8 cellular contexts compared by ENCODE assay signal in genomic region chr16:8796469-8797363, GRCh38. TPM values are rescaled to one million over a fixed set of nuclear protein-coding genes. Genes with fewer than 3 reads are reported as not detected.
DNase-seq lines count a peak whose midpoint lies in the region; ATAC-seq, FAIRE-seq and TF ChIP-seq lines count a peak whose summit lies in the region.

No MANE protein-coding gene starts in this region.

- RAD21 ChIA-PET in HCT116 (lab: Charles Lee; ENCODE audit: low non-redundant PET in 1 of 2, low total read pairs in 2 of 2, uncharacterized antibody in 2 of 2, unreplicated experiment in 2 of 2): no interaction called here
- RAD21 ChIA-PET in GM12878 (lab: Charles Lee; ENCODE audit: unreplicated experiment): interaction anchor here (0.7 to 2.8 kb wide), 7 partner anchors 9 to 84 kb away, joined by 3 to 15 read pairs (median 3); partner anchors contain the start of gene CARHSP1

- H4K20me1 ChIP-seq in HCT116 (ENCODE audit: insufficient read depth) (peaks cover 4% of the 10 kb centered on the region; the same call in 1 of the 2 replicates), GM12878 (ENCODE audit: control insufficient read depth, insufficient read depth) (peaks cover 2% of the 10 kb centered on the region; the same call in 1 of the 2 replicates)

- peak; percentile 8 for ATAC-seq in HCT116
- no peak for ATAC-seq in GM12878
- no peak for ATAC-seq in GM21717 (IDR thresholded peaks at IDR 0.05; ENCODE audit: unreplicated experiment)

- peak overlapping the region; percentile 87 to 97 for H3K4me3 ChIP-seq in HCT116 (replicated peaks in 1 of 2; ENCODE audit: low read depth in 1 of 2, low read length in 2 of 2)
- H3K4me3 ChIP-seq in GM12878: peak overlapping the region; percentile 89

- CTCF ChIA-PET in HCT116 (lab: Charles Lee): no interaction called here
- CTCF ChIA-PET in GM12878 (lab: Yijun Ruan, JAX): interaction anchor here (0.5 to 2.1 kb wide), 8 partner anchors 30 to 338 kb away, joined by 3 to 8 read pairs (median 4); partner anchors contain the start of gene LITAFD

- 41% methylated on average over 14 of the region's 14 CpGs for WGBS in GM12878 (ENCODE audit: insufficient coverage, insufficient replicate concordance, low lambda C conversion rate, missing lambda C conversion rate)

- H3K27me3 ChIP-seq in HCT116 (ENCODE audit: insufficient read depth, low read length): no peaks in the 10 kb centered on the region
- H3K27me3 ChIP-seq in GM12878 (replicated peaks in 1 of 2; ENCODE audit: control insufficient read depth in 2 of 2, insufficient read depth in 2 of 2, low read length in 1 of 2): no peaks in the 10 kb centered on the region

- SMC1A ChIA-PET in GM12878 (lab: Charles Lee; ENCODE audit: uncharacterized antibody, unreplicated experiment): interaction anchor here (0.9 to 3.3 kb wide), 6 partner anchors 14 to 175 kb away, joined by 3 to 10 read pairs (median 4); partner anchors contain the start of gene METTL22

- no peak for TF ChIP-seq RAD21 in HCT116 (IDR thresholded peaks at IDR 0.05; ENCODE audit: low read depth)
- no peak for TF ChIP-seq RAD21 in GM12878 (IDR thresholded peaks at IDR 0.05; ENCODE audit: insufficient read depth, low read depth, low read length)

- FAIRE-seq in GM12878 (lab: Jason Lieb, UNC): no peak

- H3K9me3 ChIP-seq in HCT116 (ENCODE audit: control insufficient read depth in 1 of 2, insufficient read depth in 1 of 2, low read depth in 1 of 2, low read length in 2 of 2) (no peaks in the 10 kb centered on the region), GM12878 (replicated peaks; ENCODE audit: control insufficient read depth, insufficient read depth, low read length) (no peaks in the 10 kb centered on the region)

- POLR2A ChIA-PET in HCT116 (lab: Charles Lee) (no interaction called here), GM12878 (lab: Charles Lee) (interaction anchor here (1.8 to 2.0 kb wide), 2 partner anchors 71 to 72 kb away, joined by 5 read pairs; partner anchors contain the start of gene CARHSP1)

- H3K9ac ChIP-seq in HCT116 (ENCODE audit: low read length) (peak overlapping the region; percentile 91), GM12878 (ENCODE audit: control insufficient read depth, insufficient read depth, low read length) (peak overlapping the region; percentile 86)

- in situ Hi-C loops in GM12878 (cut with MboI): loop anchor here (5.0 kb wide), 1 partner anchor 134 kb away; no protein-coding TSS in a partner anchor

- H2AFZ ChIP-seq in HCT116 (ENCODE audit: low read depth, low read length, poor library complexity, severe bottlenecking) (no peak overlapping the region), GM12878 (ENCODE audit: control insufficient read depth, low read depth, low read length) (peak overlapping the region; percentile 59)

- DNase-seq in HCT116 (ENCODE audit: low read depth, low spot score): no peak
- DNase-seq in GM12878 (ENCODE audit: low read depth, low spot score): no peak
- DNase-seq in lung microvascular endothelial cell (ENCODE audit: low read depth in 2 of 2): peak; percentile 18 to 19
- no peak for DNase-seq in stimulated activated CD4-positive, alpha-beta T cell treated with anti-CD3 and anti-CD28 coated beads, Interleukin-2, amount 100 ng/mL, for 24 hours
- no peak for DNase-seq in retina
- DNase-seq in HT-29 (ENCODE audit: low spot score): no peak

- peak overlapping the region; percentile 71 for H3K27ac ChIP-seq in 22Rv1
- peak overlapping the region; percentile 40 for H3K27ac ChIP-seq in HCT116 (ENCODE audit: low read depth, low read length)
- peak overlapping the region; percentile 71 for H3K27ac ChIP-seq in GM12878 (ENCODE audit: control insufficient read depth, insufficient read depth)

- TF ChIP-seq POLR2A in HCT116 (IDR thresholded peaks at IDR 0.05; ENCODE audit: borderline replicate concordance, extremely low read depth, insufficient read depth, insufficient read length) (no peak), GM12878 (IDR thresholded peaks at IDR 0.05; ENCODE audit: low read depth, low read length) (no peak)

- H3K4me1 ChIP-seq in HCT116 (ENCODE audit: control insufficient read depth in 1 of 2, insufficient read depth in 2 of 2, low read length in 2 of 2) (peaks cover 12 to 24% of the 10 kb centered on the region in 2 experiments), GM12878 (ENCODE audit: control insufficient read depth, insufficient read depth, low read length) (peaks cover 10% of the 10 kb centered on the region)

- TF ChIP-seq EP300 in GM12878 (IDR thresholded peaks at IDR 0.05; ENCODE audit: borderline replicate concordance in 1 of 2, control insufficient read depth in 1 of 2, low read depth in 2 of 2, low read length in 2 of 2): no peak

- TF ChIP-seq CTCF in 22Rv1 (IDR thresholded peaks at IDR 0.05) (no peak), HCT116 (IDR thresholded peaks at IDR 0.05 in 2 of 3, conservative IDR thresholded peaks at IDR 0.05 in 1 of 3; ENCODE audit: borderline replicate concordance in 1 of 3, insufficient read depth in 1 of 3, low read depth in 2 of 3, low read length in 2 of 3) (no peak), GM12878 (IDR thresholded peaks at IDR 0.05 in 2 of 3, conservative IDR thresholded peaks at IDR 0.05 in 1 of 3; ENCODE audit: control insufficient read depth in 2 of 3, extremely low read depth in 1 of 3, insufficient read depth in 1 of 3, low read depth in 3 of 3, low read length in 3 of 3) (no peak)

- BruUV-seq in HCT116 (replicated peaks; lab: Mats Ljungman, UMichigan): TSS peak; percentile 87
- TSS peak; percentile 92 for BruUV-seq in GM12878 (replicated peaks; lab: Mats Ljungman, UMichigan)

- H3K9me2 ChIP-seq in HCT116 (ENCODE audit: insufficient read depth): no peaks in the 10 kb centered on the region

- intact Hi-C loops in HCT116 (cut with micrococcal nuclease) (no loop called here), GM12878 (cut with micrococcal nuclease; ENCODE audit: unreplicated experiment) (loop anchor here (1.0 to 5.0 kb wide), 5 partner anchors 72 to 336 kb away; partner anchors contain the start of gene HAPSTR1)

- H3K79me2 ChIP-seq in HCT116 (ENCODE audit: insufficient read depth, low read length) (peaks cover 67% of the 10 kb centered on the region), GM12878 (ENCODE audit: control insufficient read depth, insufficient read depth, low read length) (peaks cover 61% of the 10 kb centered on the region)

- peaks cover 9 to 13% of the 10 kb centered on the region in 2 experiments for H3K36me3 ChIP-seq in HCT116 (ENCODE audit: control insufficient read depth in 1 of 2, insufficient read depth in 2 of 2, low read length in 2 of 2)
- no peaks in the 10 kb centered on the region; a peak in 1 of 4 replicates for H3K36me3 ChIP-seq in GM12878 (ENCODE audit: control insufficient read depth in 2 of 2, insufficient read depth in 2 of 2, low read length in 1 of 2)

- H3K4me2 ChIP-seq in HCT116 (ENCODE audit: low read length) (peak overlapping the region; percentile 80), GM12878 (ENCODE audit: control insufficient read depth, insufficient read depth) (peak overlapping the region; percentile 87)

TF ChIP-seq in HCT116, 20 proteins besides CTCF, POLR2A, EP300 and RAD21 (continues in another document):
- TF ChIP-seq JUND (IDR thresholded peaks at IDR 0.05) (no peak), POLR2AphosphoS5 (IDR thresholded peaks at IDR 0.05; ENCODE audit: low read depth, low read length) (no peak)

TF ChIP-seq in GM12878, 131 proteins besides CTCF, POLR2A, EP300 and RAD21 (continues in another document):
- TF ChIP-seq MTA3 (IDR thresholded peaks at IDR 0.05; ENCODE audit: borderline replicate concordance, low read length): peak; percentile 52; the same call in 1 of the 2 replicates

RNA-seq across cellular contexts. Expression of gene TMEM186, which starts 0.7 kb away (rescaled TPM):
- 14.0 TPM for total RNA-seq in HCT116 (2021; ENCODE audit: unreplicated experiment)
- 12.5 and 13.2 TPM in 2 replicates for polyA plus RNA-seq in HCT116 (2012)
- 6.7 and 7.6 TPM in 2 replicates for total RNA-seq in GM12878 (2013; cell fraction: nucleolus; rRNA removed)
- total RNA-seq in GM12878 (2014; rRNA removed): 9.0 and 10.6 TPM in 2 replicates
- total RNA-seq in GM12878 (2014; rRNA removed; fragmentation: Illumina TruSeq; extraction: Trizol): 11.9 and 13.0 TPM in 2 replicates
- 15.8 and 16.9 TPM in 2 replicates for total RNA-seq in GM12878 (2021)
- 13.6 TPM for polyA plus RNA-seq in GM12878 (2011; ENCODE audit: low read depth)
- polyA plus RNA-seq in GM12878 (2011; rRNA removed): 12.8 and 15.8 TPM in 2 replicates
- 16.4 and 17.9 TPM in 2 replicates for polyA plus RNA-seq in GM12878 (2011; cell fraction: cytosol; rRNA removed)
- polyA plus RNA-seq in GM12878 (2011; cell fraction: nucleus; rRNA removed): 8.4 and 8.9 TPM in 2 replicates
- polyA plus RNA-seq in GM12878 (2012): 13.8 and 14.3 TPM in 2 replicates
- polyA plus RNA-seq in GM12878 (2014; fragmentation: Illumina TruSeq; extraction: Trizol): 15.4 and 16.7 TPM in 2 replicates
- polyA plus RNA-seq in GM12878 (2014; fragmentation: Nextera tagmentation; extraction: Ambion mirVana): 10 to 100 TPM; 27.3 to 28.9 TPM
- polyA plus RNA-seq in GM12878 (2014; rRNA removed): 17.2 and 17.4 TPM in 2 replicates
- 10 to 100 TPM; 23.3 to 28.1 TPM for polyA plus RNA-seq in GM12878 (2016; fragmentation: Nextera tagmentation; extraction: Ambion mirVana)
- 8.1 and 13.8 TPM in 2 replicates for polyA minus RNA-seq in GM12878 (2011; rRNA and poly(A)+ RNA removed)
- 2.5 and 2.7 TPM in 2 replicates for polyA minus RNA-seq in GM12878 (2011; cell fraction: cytosol; rRNA and poly(A)+ RNA removed)
- 3.6 and 4.9 TPM in 2 replicates for polyA minus RNA-seq in GM12878 (2011; cell fraction: nucleus; rRNA and poly(A)+ RNA removed)
- total RNA-seq in lung microvascular endothelial cell: 4.1 and 4.8 TPM in 2 replicates
- total RNA-seq in HT-29 (2014; rRNA removed; shearing (Covaris generic)): 7.5 and 11.7 TPM in 2 replicates

RNA-seq across cellular contexts. Expression of gene PMM2, which starts 0.9 kb away (rescaled TPM):
- 53.3 TPM for total RNA-seq in HCT116 (2021; ENCODE audit: unreplicated experiment)
- polyA plus RNA-seq in HCT116 (2012): 21.7 and 22.6 TPM in 2 replicates
- total RNA-seq in GM12878 (2013; cell fraction: nucleolus; rRNA removed): 171 and 173 TPM in 2 replicates
- 52.0 and 52.3 TPM in 2 replicates for total RNA-seq in GM12878 (2014; rRNA removed)
- total RNA-seq in GM12878 (2014; rRNA removed; fragmentation: Illumina TruSeq; extraction: Trizol): 56.2 and 58.1 TPM in 2 replicates
- total RNA-seq in GM12878 (2021): 51.6 and 61.4 TPM in 2 replicates
- 31.9 TPM for polyA plus RNA-seq in GM12878 (2011; ENCODE audit: low read depth)
- 33.2 and 46.7 TPM in 2 replicates for polyA plus RNA-seq in GM12878 (2011; rRNA removed)
- 29.9 and 31.8 TPM in 2 replicates for polyA plus RNA-seq in GM12878 (2011; cell fraction: cytosol; rRNA removed)
- 33.1 and 39.8 TPM in 2 replicates for polyA plus RNA-seq in GM12878 (2011; cell fraction: nucleus; rRNA removed)
- polyA plus RNA-seq in GM12878 (2012): 34.6 and 48.5 TPM in 2 replicates
- polyA plus RNA-seq in GM12878 (2014; fragmentation: Illumina TruSeq; extraction: Trizol): 69.4 and 108 TPM in 2 replicates
- 10 to 100 TPM; 22.6 to 24.2 TPM for polyA plus RNA-seq in GM12878 (2014; fragmentation: Nextera tagmentation; extraction: Ambion mirVana)
- polyA plus RNA-seq in GM12878 (2014; rRNA removed): 57.5 TPM in 2 replicates
- polyA plus RNA-seq in GM12878 (2016; fragmentation: Nextera tagmentation; extraction: Ambion mirVana): 10 to 100 TPM; 47.8 to 52.6 TPM
- polyA minus RNA-seq in GM12878 (2011; rRNA and poly(A)+ RNA removed): 18.6 and 20.0 TPM in 2 replicates
- polyA minus RNA-seq in GM12878 (2011; cell fraction: cytosol; rRNA and poly(A)+ RNA removed): 13.7 and 14.8 TPM in 2 replicates
- polyA minus RNA-seq in GM12878 (2011; cell fraction: nucleus; rRNA and poly(A)+ RNA removed): 19.3 and 38.4 TPM in 2 replicates
- 13.5 and 16.5 TPM in 2 replicates for total RNA-seq in lung microvascular endothelial cell
- total RNA-seq in HT-29 (2014; rRNA removed; shearing (Covaris generic)): 49.0 and 65.5 TPM in 2 replicates

Comparison
In these comparisons a context has a peak if more than half of its experiments do, and no peak if none do; other contexts are left out.
1. DNase-seq: peak in lung microvascular endothelial cell (2 of 2); none in HCT116 (single experiment), GM12878 (single experiment), stimulated activated CD4-positive, alpha-beta T cell treated with anti-CD3 and anti-CD28 coated beads, Interleukin-2, amount 100 ng/mL, for 24 hours (0 of 2), retina (single experiment) and HT-29 (single experiment).
2. Peak in every context shown above with its lines, with median percentiles within 50 percentile points of each other: H3K27ac ChIP-seq.